ENCODE assay signal across 14 cellular contexts in the genomic region with DNA sequence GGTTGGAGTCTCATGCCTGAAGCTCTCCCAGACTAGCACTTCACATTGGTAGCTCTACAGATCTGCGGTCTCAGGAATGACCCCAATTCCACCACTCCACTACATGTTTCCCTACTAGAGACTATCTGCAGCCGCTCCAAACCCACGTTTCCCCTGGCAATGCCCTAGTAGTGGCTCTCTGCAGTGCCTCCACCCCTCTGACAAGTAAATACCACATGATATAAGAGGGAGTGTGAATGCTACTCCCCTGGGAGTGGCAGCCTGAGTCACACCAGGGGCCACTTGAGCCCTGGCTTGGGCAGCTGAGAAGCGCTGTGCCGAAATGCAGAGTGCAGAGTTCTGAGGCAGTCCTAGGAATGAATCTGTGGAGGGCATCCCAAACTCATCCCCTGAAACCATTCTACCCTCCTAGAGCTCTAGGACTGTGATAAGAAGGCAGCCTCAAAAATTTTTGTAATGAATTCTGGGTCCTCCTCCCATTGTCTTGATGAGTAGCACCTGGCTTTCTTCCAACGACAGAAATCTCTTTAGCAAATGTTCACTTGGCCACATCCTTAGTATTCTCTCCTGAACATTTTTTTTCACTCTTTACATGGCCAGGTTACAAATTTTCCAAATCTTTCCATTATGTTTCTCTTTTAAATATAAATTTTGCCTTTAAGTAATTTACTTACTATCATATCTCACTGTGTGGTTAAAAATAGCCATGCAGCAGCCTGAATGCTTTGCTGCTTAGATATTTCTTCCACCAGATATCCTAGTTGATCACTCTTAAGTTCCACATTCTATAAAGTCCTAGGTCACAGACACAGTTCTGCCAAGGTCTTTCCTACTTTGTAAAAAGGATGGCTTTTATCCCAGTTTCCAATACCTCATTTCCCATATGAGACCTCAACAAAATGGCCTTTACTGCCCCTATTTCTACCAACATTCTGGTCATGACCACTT.
A peak's percentile ranks its signal among the peaks of the same experiment; 100 is the strongest.
DNase-seq lines count a peak whose midpoint lies in the region; ATAC-seq, FAIRE-seq and TF ChIP-seq lines count a peak whose summit lies in the region.
"Had no signal": no experiment of that assay in that cellular context is flagged by ENCODE, and none has a peak within 500 bp of the region (broad histone marks: within the 10 kb centered on the region; RNA-seq: fewer than 3 reads in every experiment).

No MANE protein-coding gene starts in this region.

- H3K4me3 ChIP-seq in breast epithelium, result no peak overlapping the region
- no peak overlapping the region for H3K4me3 ChIP-seq in foreskin fibroblast (ENCODE audit: low read depth in 1 of 2, low read length in 2 of 2)

- ATAC-seq in T-helper 17 cell (no peak), left ventricle myocardium superior (peak; percentile 94)

- H3K4me1 ChIP-seq in breast epithelium, result no peaks in the 10 kb centered on the region

- H3K36me3 Mint-ChIP-seq in MCF 10A (ENCODE audit: insufficient read depth, unreplicated experiment) (no peaks in the 10 kb centered on the region), T-helper 17 cell (ENCODE audit: low read depth) (no peaks in the 10 kb centered on the region)
- H3K36me3 Mint-ChIP-seq in activated CD4-positive, alpha-beta T cell treated with anti-CD3 and anti-CD28 coated beads, Interleukin-2, amount 10 ng/mL, durations not matched to agents 7 days and 5 days (ENCODE audit: low read depth), result no peaks in the 10 kb centered on the region

- intact Hi-C loops in MCF 10A (cut with micrococcal nuclease) (no loop called here), breast epithelium (cut with DNase I; ENCODE audit: low total_unique reads) (no loop called here), left ventricle myocardium superior (cut with micrococcal nuclease) (no loop called here)

- TF ChIP-seq POLR2A in breast epithelium (IDR thresholded peaks at IDR 0.05), result no peak

- peak overlapping the region; percentile 87 for H3K27ac Mint-ChIP-seq in MCF 10A (ENCODE audit: low read depth, unreplicated experiment)
- H3K27ac Mint-ChIP-seq in T-helper 17 cell, result peak overlapping the region; percentile 12
- no peak overlapping the region for H3K27ac Mint-ChIP-seq in activated CD4-positive, alpha-beta T cell treated with anti-CD3 and anti-CD28 coated beads, Interleukin-2, amount 10 ng/mL, durations not matched to agents 7 days and 5 days

- CTCF ChIA-PET in MCF 10A (lab: Yijun Ruan, JAX), result interaction anchor here (1.3 kb wide), 1 partner anchor 24 kb away, joined by 3 read pairs; no protein-coding TSS in a partner anchor
- CTCF ChIA-PET in activated CD4-positive, alpha-beta T cell treated with anti-CD3 and anti-CD28 coated beads, Interleukin-2, amount 10 ng/mL, durations not matched to agents 7 days and 5 days (lab: Charles Lee), result interaction anchor here (1.6 kb wide), 1 partner anchor 14 kb away, joined by 4 read pairs; no protein-coding TSS in a partner anchor

- H3K4me3 Mint-ChIP-seq in MCF 10A (ENCODE audit: unreplicated experiment), result peak overlapping the region; percentile 53
- H3K4me3 Mint-ChIP-seq in T-helper 17 cell, result no peak overlapping the region
- no peak overlapping the region for H3K4me3 Mint-ChIP-seq in activated CD4-positive, alpha-beta T cell treated with anti-CD3 and anti-CD28 coated beads, Interleukin-2, amount 10 ng/mL, durations not matched to agents 7 days and 5 days

- no peaks in the 10 kb centered on the region for H3K27me3 Mint-ChIP-seq in MCF 10A (ENCODE audit: insufficient read depth, unreplicated experiment)
- no peaks in the 10 kb centered on the region for H3K27me3 Mint-ChIP-seq in T-helper 17 cell
- no peaks in the 10 kb centered on the region for H3K27me3 Mint-ChIP-seq in activated CD4-positive, alpha-beta T cell treated with anti-CD3 and anti-CD28 coated beads, Interleukin-2, amount 10 ng/mL, durations not matched to agents 7 days and 5 days

- no peak overlapping the region for H3K27ac ChIP-seq in breast epithelium

- no TSS peak for BruUV-seq in MCF 10A (replicated peaks; lab: Mats Ljungman, UMichigan)

- POLR2A ChIA-PET in MCF 10A (lab: Yijun Ruan, JAX), result interaction anchor here (0.5 to 2.2 kb wide), 7 partner anchors 9 to 1214 kb away, joined by 3 to 8 read pairs (median 3); a partner anchor contains a TSS
- POLR2A ChIA-PET in activated CD4-positive, alpha-beta T cell treated with anti-CD3 and anti-CD28 coated beads, Interleukin-2, amount 10 ng/mL, durations not matched to agents 7 days and 5 days (lab: Charles Lee), result no interaction called here

- TF ChIP-seq CTCF in MCF 10A (IDR thresholded peaks at IDR 0.05; ENCODE audit: unreplicated experiment) (no peak), breast epithelium (IDR thresholded peaks at IDR 0.05) (no peak), foreskin fibroblast (IDR thresholded peaks at IDR 0.05; ENCODE audit: low read depth, low read length) (no peak)

- H3K36me3 ChIP-seq in breast epithelium, result no peaks in the 10 kb centered on the region

- DNase-seq in MCF 10A (ENCODE audit: unreplicated experiment), result peak; percentile 79
- DNase-seq in breast epithelium (ENCODE audit: low spot score in 2 of 2), result no peak
- DNase-seq in T-helper 17 cell, result no peak
- DNase-seq in left ventricle myocardium superior, result peak; percentile 52
- peak; percentile 61 for DNase-seq in urothelium cell line (ENCODE audit: low spot score)
- no peak for DNase-seq in stimulated activated CD4-positive, alpha-beta T cell treated with anti-CD3 and anti-CD28 coated beads, Interleukin-4, amount 100 ng/mL, for 24 hours
- no peak for DNase-seq in activated CD4-positive, alpha-beta T cell treated with anti-CD3 and anti-CD28 coated beads, Interleukin-2, amount 10 ng/mL, durations not matched to agents 7 days and 5 days
- no peak for DNase-seq in foreskin fibroblast
- DNase-seq: effector memory CD4-positive, alpha-beta T cell; GF-D8; H7; NCI-H1048; SHP77 treated with DMSO at 0.1 percent for 48 hours; stimulated activated CD4-positive, alpha-beta T cell treated with anti-CD3 and anti-CD28 coated beads, Interleukin-2, amount 100 ng/mL, for 48 hours had no signal

- H3K9me3 Mint-ChIP-seq in MCF 10A (ENCODE audit: unreplicated experiment), result no peaks in the 10 kb centered on the region
- H3K9me3 Mint-ChIP-seq in activated CD4-positive, alpha-beta T cell treated with anti-CD3 and anti-CD28 coated beads, Interleukin-2, amount 10 ng/mL, durations not matched to agents 7 days and 5 days, result peaks cover 3% of the 10 kb centered on the region

- no peaks in the 10 kb centered on the region for H3K9me3 ChIP-seq in breast epithelium
- no peaks in the 10 kb centered on the region for H3K9me3 ChIP-seq in T-helper 17 cell (ENCODE audit: control insufficient read depth, low read length, poor library complexity, severe bottlenecking)

- no peak for FAIRE-seq in urothelium cell line (lab: Jason Lieb, UNC)

- peaks cover 20% of the 10 kb centered on the region for H3K4me1 Mint-ChIP-seq in MCF 10A (ENCODE audit: insufficient read depth, unreplicated experiment)
- H3K4me1 Mint-ChIP-seq in T-helper 17 cell, result no peaks in the 10 kb centered on the region
- no peaks in the 10 kb centered on the region for H3K4me1 Mint-ChIP-seq in activated CD4-positive, alpha-beta T cell treated with anti-CD3 and anti-CD28 coated beads, Interleukin-2, amount 10 ng/mL, durations not matched to agents 7 days and 5 days

- no peaks in the 10 kb centered on the region for H3K27me3 ChIP-seq in breast epithelium

Comparison
In these comparisons a context has a peak if more than half of its experiments do, and no peak if none do; other contexts are left out.
1. DNase-seq: peak in MCF 10A (single experiment), left ventricle myocardium superior (single experiment) and urothelium cell line (single experiment); none in breast epithelium (0 of 2), T-helper 17 cell (0 of 3), stimulated activated CD4-positive, alpha-beta T cell treated with anti-CD3 and anti-CD28 coated beads, Interleukin-4, amount 100 ng/mL, for 24 hours (single experiment), activated CD4-positive, alpha-beta T cell treated with anti-CD3 and anti-CD28 coated beads, Interleukin-2, amount 10 ng/mL, durations not matched to agents 7 days and 5 days (single experiment) and foreskin fibroblast (0 of 2).